8 cellular contexts compared by ENCODE assay signal in genomic region chr1:11655263-11656079, GRCh38. TPM values are rescaled to one million over a fixed set of nuclear protein-coding genes. Genes with fewer than 3 reads are reported as not detected.
DNase-seq lines count a peak whose midpoint lies in the region; ATAC-seq and TF ChIP-seq lines count a peak whose summit lies in the region.

No MANE protein-coding gene starts in this region.

- TF ChIP-seq CTCF in BE2C (IDR thresholded peaks at IDR 0.05; ENCODE audit: low read depth, low read length): no peak
- TF ChIP-seq CTCF in choroid plexus epithelial cell (conservative IDR thresholded peaks at IDR 0.05; ENCODE audit: low read depth, low read length): no peak

- peak overlapping the region; percentile 43 for H3K4me3 ChIP-seq in BE2C (ENCODE audit: low read depth, low read length)
- peak overlapping the region; percentile 53 for H3K4me3 ChIP-seq in Jurkat, Clone E6-1 (ENCODE audit: low read length)
- peak overlapping the region; percentile 68 for H3K4me3 ChIP-seq in choroid plexus epithelial cell (ENCODE audit: low read depth, low read length)

- H3K4me3 Mint-ChIP-seq in naive thymus-derived CD8-positive, alpha-beta T cell: peak overlapping the region; percentile 69 to 83 (median 74)

- POLR2A ChIA-PET in naive thymus-derived CD8-positive, alpha-beta T cell (lab: Charles Lee): interaction anchor here (0.6 to 7.3 kb wide), 5 partner anchors 9 to 596 kb away, joined by 4 to 70 read pairs (median 7); partner anchors contain the start of genes FBXO6 and SRM

- H3K27ac Mint-ChIP-seq in naive thymus-derived CD8-positive, alpha-beta T cell: peak overlapping the region in 8 of 10 donors; percentile 25 to 85 (median 52)

- H3K9me3 Mint-ChIP-seq in naive thymus-derived CD8-positive, alpha-beta T cell: no peaks in the 10 kb centered on the region

- no peaks in the 10 kb centered on the region for H3K36me3 ChIP-seq in BE2C

- ATAC-seq in naive thymus-derived CD8-positive, alpha-beta T cell: no peak
- ATAC-seq in HG03378 (IDR thresholded peaks at IDR 0.05; ENCODE audit: unreplicated experiment) (no peak), GM21390 (IDR thresholded peaks at IDR 0.05; ENCODE audit: unreplicated experiment) (no peak)

- no peaks in the 10 kb centered on the region for H3K9me3 ChIP-seq in BE2C

- no peaks in the 10 kb centered on the region for H3K27me3 ChIP-seq in BE2C

- peaks cover 8 to 36% (median 25%) of the 10 kb centered on the region in 4 donors for H3K4me1 Mint-ChIP-seq in naive thymus-derived CD8-positive, alpha-beta T cell

- peaks cover 0 to 29% (median 0%) of the 10 kb centered on the region in 3 donors for H3K36me3 Mint-ChIP-seq in naive thymus-derived CD8-positive, alpha-beta T cell

- no peaks in the 10 kb centered on the region for H3K4me1 ChIP-seq in BE2C

- no peaks in the 10 kb centered on the region for H3K27me3 Mint-ChIP-seq in naive thymus-derived CD8-positive, alpha-beta T cell

- DNase-seq in BE2C (no peak), choroid plexus epithelial cell (ENCODE audit: low read depth) (no peak), HT-29 (ENCODE audit: low spot score) (no peak), NCI-H2227 (lab: John Stamatoyannopoulos, UW; ENCODE audit: unreplicated experiment) (no peak)
- no peak for DNase-seq in Jurkat, Clone E6-1 (ENCODE audit: low read depth, low spot score)
- no peak for DNase-seq in naive thymus-derived CD8-positive, alpha-beta T cell

RNA-seq across cellular contexts. Expression of gene FBXO44, which starts 0.8 kb away (rescaled TPM):
- 30.0 TPM for polyA plus RNA-seq in BE2C (2012; ENCODE audit: insufficient read depth, insufficient read length, low read depth)
- polyA plus RNA-seq in Jurkat, Clone E6-1 (2012; ENCODE audit: insufficient read depth, insufficient read length): 31.7 TPM
- total RNA-seq in naive thymus-derived CD8-positive, alpha-beta T cell: 10 to 100 TPM; 54.3 to 55.7 TPM
- 10 to 100 TPM in 1 of 3 donors, 1 to 10 TPM in 2; 6.4 to 10.1 (median 9.5) TPM for polyA plus RNA-seq in naive thymus-derived CD8-positive, alpha-beta T cell
- 0.26 and 0.33 TPM in 2 replicates for total RNA-seq in HT-29 (2014; rRNA removed; shearing (Covaris generic))

RNA-seq across cellular contexts. Expression of gene FBXO2, which starts 1.2 kb away (rescaled TPM):
- 0.74 TPM for polyA plus RNA-seq in BE2C (2012; ENCODE audit: insufficient read depth, insufficient read length, low read depth)
- polyA plus RNA-seq in Jurkat, Clone E6-1 (2012; ENCODE audit: insufficient read depth, insufficient read length): 2.0 TPM
- 1 to 10 TPM; 2.5 to 3.8 TPM for total RNA-seq in naive thymus-derived CD8-positive, alpha-beta T cell
- polyA plus RNA-seq in naive thymus-derived CD8-positive, alpha-beta T cell: 1 to 10 TPM; 2.3 to 5.4 (median 3.6) TPM
- not detected in 2 replicates for total RNA-seq in HT-29 (2014; rRNA removed; shearing (Covaris generic))

RNA-seq across cellular contexts. Expression of gene FBXO6, which starts 8.5 kb away (rescaled TPM):
- 2.1 TPM for polyA plus RNA-seq in BE2C (2012; ENCODE audit: insufficient read depth, insufficient read length, low read depth)
- polyA plus RNA-seq in Jurkat, Clone E6-1 (2012; ENCODE audit: insufficient read depth, insufficient read length): 16.1 TPM
- total RNA-seq in naive thymus-derived CD8-positive, alpha-beta T cell: 1 to 10 TPM; 3.2 to 3.7 TPM
- polyA plus RNA-seq in naive thymus-derived CD8-positive, alpha-beta T cell: 10 to 100 TPM; 12.9 to 22.2 (median 14.0) TPM
- not detected in 2 replicates for total RNA-seq in HT-29 (2014; rRNA removed; shearing (Covaris generic))

RNA-seq across cellular contexts. Expression of gene MAD2L2, which starts 25.5 kb away (rescaled TPM):
- polyA plus RNA-seq in BE2C (2012; ENCODE audit: insufficient read depth, insufficient read length, low read depth): 84.5 TPM
- 178 TPM for polyA plus RNA-seq in Jurkat, Clone E6-1 (2012; ENCODE audit: insufficient read depth, insufficient read length)
- 10 to 100 TPM; 19.7 to 21.3 TPM for total RNA-seq in naive thymus-derived CD8-positive, alpha-beta T cell
- 10 to 100 TPM; 52.2 to 66.1 (median 54.2) TPM for polyA plus RNA-seq in naive thymus-derived CD8-positive, alpha-beta T cell
- total RNA-seq in HT-29 (2014; rRNA removed; shearing (Covaris generic)): 74.0 and 80.2 TPM in 2 replicates

RNA-seq across cellular contexts. Expression of gene DRAXIN, which starts 36.0 kb away (rescaled TPM):
- polyA plus RNA-seq in BE2C (2012; ENCODE audit: insufficient read depth, insufficient read length, low read depth): 0.09 TPM
- 1.4 TPM for polyA plus RNA-seq in Jurkat, Clone E6-1 (2012; ENCODE audit: insufficient read depth, insufficient read length)
- under 1 TPM; 0.22 to 0.29 TPM for total RNA-seq in naive thymus-derived CD8-positive, alpha-beta T cell
- under 1 TPM; 0.07 to 0.29 (median 0.14) TPM for polyA plus RNA-seq in naive thymus-derived CD8-positive, alpha-beta T cell
- not detected in 2 replicates for total RNA-seq in HT-29 (2014; rRNA removed; shearing (Covaris generic))

Comparison
In these comparisons a context has a peak if more than half of its experiments do, and no peak if none do; other contexts are left out.
1. RNA of gene FBXO44, which starts 0.8 kb away (total RNA-seq): 54.3 to 55.7 TPM in naive thymus-derived CD8-positive, alpha-beta T cell; 0.26 to 0.33 TPM in HT-29; every median in the first group is over 10 times any median in the second.
2. Peak in every context shown above with its lines, with median percentiles within 50 percentile points of each other: H3K4me3 ChIP-seq.